In the genomic region with DNA sequence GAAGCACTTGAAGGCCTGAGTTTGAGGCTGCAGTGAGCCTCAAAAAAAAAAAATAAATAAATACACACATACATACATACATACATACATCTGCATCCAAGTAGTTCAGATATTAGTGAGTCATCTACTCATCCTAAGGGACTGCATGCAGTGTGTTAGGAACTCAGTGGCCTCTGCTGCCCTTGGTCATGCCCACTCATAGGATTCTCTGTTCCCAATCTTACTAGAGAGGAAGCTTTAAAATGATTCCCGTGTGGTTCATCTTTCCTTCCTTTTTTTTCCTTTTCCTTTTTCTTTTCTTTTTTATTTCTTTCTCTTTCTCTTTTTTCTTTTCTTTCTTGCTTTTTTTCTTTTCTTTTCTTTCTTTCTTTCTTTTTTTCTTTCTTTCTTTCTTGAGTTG, we compare ENCODE assay signal across 31 cellular contexts. TPM values are rescaled to one million over a fixed set of nuclear protein-coding genes. Genes with fewer than 3 reads are reported as not detected.
"Had no signal": no experiment of that assay in that cellular context is flagged by ENCODE, and none has a peak within 500 bp of the region (broad histone marks: within the 10 kb centered on the region; RNA-seq: fewer than 3 reads in every experiment).

No MANE protein-coding gene starts in this region.

- H3K36me3 ChIP-seq: neural progenitor cell, ovary, spleen, suprapubic skin, tibial artery, upper lobe of left lung, uterus had no signal

- H3K27me3 ChIP-seq: neural progenitor cell, ovary, spleen, suprapubic skin, testis, tibial artery, upper lobe of left lung, uterus had no signal

- H3K9me3 Mint-ChIP-seq: natural killer cell; neural progenitor cell; stimulated activated memory B cell treated with anti-CD40 and anti-IgM and Interleukin-4, amounts not matched to agents 10 μg/mL and 1 μg/mL and 100 μg/mL, for 72 hours; stimulated activated naive CD8-positive, alpha-beta T cell treated with anti-CD3 and anti-CD28 coated beads, Interleukin-15, amount 100 ng/mL, for 72 hours had no signal

- H3K9me3 ChIP-seq: ovary, psoas muscle, spleen, suprapubic skin, testis, tibial artery, upper lobe of left lung, uterus had no signal

- H3K4me2 ChIP-seq: neural progenitor cell, smooth muscle cell had no signal

- H3K27ac Mint-ChIP-seq: naive thymus-derived CD4-positive, alpha-beta T cell; natural killer cell; nephron; neural progenitor cell; progenitor cell of endocrine pancreas; stimulated activated memory B cell treated with anti-CD40 and anti-IgM and Interleukin-4, amounts not matched to agents 10 μg/mL and 1 μg/mL and 100 μg/mL, for 72 hours; stimulated activated naive CD8-positive, alpha-beta T cell treated with anti-CD3 and anti-CD28 coated beads, Interleukin-15, amount 100 ng/mL, for 72 hours had no signal

- ATAC-seq: naive thymus-derived CD4-positive, alpha-beta T cell; natural killer cell; psoas muscle; right cardiac atrium; sciatic nerve; stimulated activated memory B cell treated with anti-CD40 and anti-IgM and Interleukin-4, amounts not matched to agents 10 μg/mL and 1 μg/mL and 100 μg/mL, for 72 hours; stimulated activated naive CD8-positive, alpha-beta T cell treated with anti-CD3 and anti-CD28 coated beads, Interleukin-15, amount 100 ng/mL, for 72 hours; stimulated activated naive CD8-positive, alpha-beta T cell treated with anti-CD3 and anti-CD28 coated beads, Interleukin-15, Interleukin-2, amounts not matched to agents 100 U/mL and 50 U/mL, for 24 hours had no signal

- H3K4me3 ChIP-seq: neural progenitor cell, ovary, psoas muscle, skin epidermis, smooth muscle cell, spleen, suprapubic skin, testis, tibial artery, upper lobe of left lung, uterus had no signal

- H3K36me3 Mint-ChIP-seq: naive thymus-derived CD4-positive, alpha-beta T cell; natural killer cell; neural progenitor cell; stimulated activated memory B cell treated with anti-CD40 and anti-IgM and Interleukin-4, amounts not matched to agents 10 μg/mL and 1 μg/mL and 100 μg/mL, for 72 hours had no signal

- H3K4me1 Mint-ChIP-seq: naive thymus-derived CD4-positive, alpha-beta T cell; natural killer cell; nephron; neural progenitor cell; stimulated activated memory B cell treated with anti-CD40 and anti-IgM and Interleukin-4, amounts not matched to agents 10 μg/mL and 1 μg/mL and 100 μg/mL, for 72 hours; stimulated activated naive CD8-positive, alpha-beta T cell treated with anti-CD3 and anti-CD28 coated beads, Interleukin-15, amount 100 ng/mL, for 72 hours had no signal

- H3K4me1 ChIP-seq: neural progenitor cell, parathyroid adenoma, psoas muscle, spleen, suprapubic skin, testis, tibial artery, upper lobe of left lung, uterus had no signal

- H3K27me3 Mint-ChIP-seq: naive thymus-derived CD4-positive, alpha-beta T cell; progenitor cell of endocrine pancreas; stimulated activated memory B cell treated with anti-CD40 and anti-IgM and Interleukin-4, amounts not matched to agents 10 μg/mL and 1 μg/mL and 100 μg/mL, for 72 hours; stimulated activated naive CD8-positive, alpha-beta T cell treated with anti-CD3 and anti-CD28 coated beads, Interleukin-15, amount 100 ng/mL, for 72 hours had no signal

- H3K4me3 Mint-ChIP-seq: naive thymus-derived CD4-positive, alpha-beta T cell; natural killer cell; nephron; neural progenitor cell; stimulated activated memory B cell treated with anti-CD40 and anti-IgM and Interleukin-4, amounts not matched to agents 10 μg/mL and 1 μg/mL and 100 μg/mL, for 72 hours; stimulated activated naive CD8-positive, alpha-beta T cell treated with anti-CD3 and anti-CD28 coated beads, Interleukin-15, amount 100 ng/mL, for 72 hours had no signal

- H3K9ac ChIP-seq: neural progenitor cell, parathyroid adenoma had no signal

- H3K79me2 ChIP-seq: parathyroid adenoma had no signal

- H2AFZ ChIP-seq: neural progenitor cell, parathyroid adenoma had no signal

- DNase-seq: naive thymus-derived CD4-positive, alpha-beta T cell; natural killer cell; occipital lobe; ovary; posterior cingulate gyrus; psoas muscle; right cardiac atrium; spleen; stimulated activated CD4-positive, alpha-beta T cell treated with anti-CD3 and anti-CD28 coated beads, Interleukin-12 subunit alpha, Interleukin-12 subunit beta, amount 100 ng/mL, for 4 hours; stimulated activated CD4-positive, alpha-beta T cell treated with anti-CD3 and anti-CD28 coated beads, Interleukin-1b, Interleukin-23, amount 100 ng/mL, for 48 hours; stimulated activated CD4-positive, alpha-beta T cell treated with anti-CD3 and anti-CD28 coated beads, Interleukin-4, amount 100 ng/mL, for 1 hour; stimulated activated CD4-positive, alpha-beta T cell treated with anti-CD3 and anti-CD28 coated beads, Interleukin-4, amount 100 ng/mL, for 4 hours; stimulated activated CD8-positive, alpha-beta memory T cell treated with anti-CD3 and anti-CD28 coated beads, Interleukin-4, amount 100 ng/mL, for 48 hours; stimulated activated naive CD4-positive, alpha-beta T cell; stimulated activated naive CD8-positive, alpha-beta T cell treated with anti-CD3 and anti-CD28 coated beads, Interleukin-15, amount 100 ng/mL, for 72 hours; stimulated activated naive CD8-positive, alpha-beta T cell treated with anti-CD3 and anti-CD28 coated beads, Interleukin-15, Interleukin-2, amounts not matched to agents 100 U/mL and 50 U/mL, for 24 hours; substantia nigra; testis; tibial artery; trophoblast cell; uterus had no signal

- H3K27ac ChIP-seq: neural progenitor cell, ovary, parathyroid adenoma, psoas muscle, skin epidermis, spleen, suprapubic skin, testis, tibial artery, upper lobe of left lung, uterus had no signal

RNA-seq across cellular contexts. Expression of gene OPHN1, which starts 54.6 kb away (rescaled TPM):
- polyA plus RNA-seq: naive thymus-derived CD4-positive, alpha-beta T cell had no signal
